Comparison of ENCODE assay signal across 11 cellular contexts in genomic region chr17:29581583-29582253, GRCh38. TPM values are rescaled to one million over a fixed set of nuclear protein-coding genes. Genes with fewer than 3 reads are reported as not detected.
DNase-seq lines count a peak whose midpoint lies in the region; ATAC-seq, FAIRE-seq and TF ChIP-seq lines count a peak whose summit lies in the region.
"Had no signal": no experiment of that assay in that cellular context is flagged by ENCODE, and none has a peak within 500 bp of the region (broad histone marks: within the 10 kb centered on the region; RNA-seq: fewer than 3 reads in every experiment).

No MANE protein-coding gene starts in this region.

- DNase-seq in SK-N-SH (peak; percentile 35), K562 (ENCODE audit: extremely low read depth in 1 of 4, low spot score in 3 of 4) (no peak), pancreas (peak in 4 of 6 donors; percentile 6 to 77 (median 38)), GM23338 (ENCODE audit: low spot score) (no peak)
- DNase-seq: brain microvascular endothelial cell, NCI-H526 treated with DMSO at 0.1 percent for 48 hours had no signal

- FAIRE-seq in K562 (lab: Jason Lieb, UNC) (no peak), pancreas (lab: Jason Lieb, UNC) (no peak)
- FAIRE-seq: GM18507 had no signal

- H3K79me2 ChIP-seq in SK-N-SH (ENCODE audit: insufficient read depth) (peaks cover 52% of the 10 kb centered on the region), K562 (ENCODE audit: control insufficient read depth, insufficient read depth, low read length) (peaks cover 5% of the 10 kb centered on the region; the same call in 1 of the 3 replicates), GM23338 (replicated peaks; ENCODE audit: insufficient read depth) (peaks cover 22% of the 10 kb centered on the region)

- no peak for TF ChIP-seq POLR2A in K562 (conservative IDR thresholded peaks at IDR 0.05)

- TF ChIP-seq EP300 in SK-N-SH (IDR thresholded peaks at IDR 0.05; ENCODE audit: borderline replicate concordance in 1 of 2, low read depth in 1 of 2, low read length in 1 of 2) (no peak), K562 (IDR thresholded peaks at IDR 0.05; ENCODE audit: low read length) (no peak)

- H3K4me1 ChIP-seq in SK-N-SH (ENCODE audit: control insufficient read depth in 1 of 2, insufficient read depth in 2 of 2, low read depth in 1 of 2, low read length in 1 of 2) (peaks cover 5 to 29% of the 10 kb centered on the region in 2 experiments; a peak in 2 of 4 replicates), K562 (replicated peaks in 1 of 2; ENCODE audit: control insufficient read depth in 2 of 2, insufficient read depth in 2 of 2, low read length in 2 of 2) (peaks cover 6 to 42% of the 10 kb centered on the region in 2 experiments; a peak in 4 of 5 replicates), pancreas (no peaks in the 10 kb centered on the region), GM23338 (ENCODE audit: insufficient read depth) (peaks cover 26% of the 10 kb centered on the region; the same call in 1 of the 2 replicates)

- H3K36me3 Mint-ChIP-seq in GM23338 (ENCODE audit: low read depth) = peaks cover 28% of the 10 kb centered on the region

- TF ChIP-seq CTCF in SK-N-SH (IDR thresholded peaks at IDR 0.05) (no peak), K562 (IDR thresholded peaks at IDR 0.05 in 2 of 3, conservative IDR thresholded peaks at IDR 0.05 in 1 of 3; ENCODE audit: insufficient read depth in 2 of 3, low read depth in 1 of 3, low read length in 3 of 3) (no peak), pancreas (IDR thresholded peaks at IDR 0.05) (no peak), GM23338 (conservative IDR thresholded peaks at IDR 0.05; ENCODE audit: low read depth in 2 of 2) (no peak)

- 98% methylated on average over 8 of the region's 20 CpGs for WGBS in SK-N-SH (ENCODE audit: low lambda C conversion rate)
- 92% methylated on average over 13 of the region's 20 CpGs for WGBS in K562 (ENCODE audit: insufficient coverage, low coverage, missing lambda C conversion rate)
- 81 to 82% methylated on average over 20 of the region's 20 CpGs for WGBS in pancreas, 2 donors

- H3K27ac ChIP-seq in SK-N-SH (ENCODE audit: low read depth in 2 of 2, low read length in 1 of 2) (no peak overlapping the region; a peak in 1 of 4 replicates), K562 (ENCODE audit: extremely low read depth, low read depth, low read length) (no peak overlapping the region), pancreas (no peak overlapping the region), GM23338 (ENCODE audit: low read depth) (no peak overlapping the region)
- H3K27ac ChIP-seq: brain microvascular endothelial cell had no signal

- no peak overlapping the region for H2AFZ ChIP-seq in SK-N-SH (ENCODE audit: low read depth)
- H2AFZ ChIP-seq in K562 (ENCODE audit: low read depth, low read length) = no peak overlapping the region
- no peak overlapping the region for H2AFZ ChIP-seq in GM23338

- H3K4me3 Mint-ChIP-seq in GM23338 = no peak overlapping the region
- H3K4me3 Mint-ChIP-seq: activated T-helper 17 cell treated with anti-CD3 and anti-CD28 coated beads, Interleukin-2, amount 50 U/mL, for 72 hours had no signal

- no TSS peak for BruUV-seq in K562 (replicated peaks; lab: Mats Ljungman, UMichigan)

- intact Hi-C loops in K562 (cut with micrococcal nuclease) (no loop called here), pancreas (cut with DNase I) (no loop called here)

- H3K9me2 ChIP-seq in SK-N-SH (no peaks in the 10 kb centered on the region), GM23338 (ENCODE audit: insufficient read depth) (no peaks in the 10 kb centered on the region)

- no peaks in the 10 kb centered on the region for H3K9me1 ChIP-seq in K562 (ENCODE audit: control insufficient read depth, insufficient read depth, low read length)

- H3K9me3 ChIP-seq in SK-N-SH = no peaks in the 10 kb centered on the region
- H3K9me3 ChIP-seq in K562 (replicated peaks; ENCODE audit: control insufficient read depth, insufficient read depth, low read depth, low read length) = no peaks in the 10 kb centered on the region
- H3K9me3 ChIP-seq in pancreas = no peaks in the 10 kb centered on the region

- POLR2A ChIA-PET in SK-N-SH (lab: Yijun Ruan, JAX) = interaction anchor here (0.6 to 1.5 kb wide), 3 partner anchors 9 to 187 kb away, joined by 3 to 4 read pairs (median 4); no protein-coding TSS in a partner anchor
- POLR2A ChIA-PET in K562 (lab: Yijun Ruan, JAX) = interaction anchor here (0.6 to 1.0 kb wide), 4 partner anchors 9 to 548 kb away, joined by 3 to 4 read pairs (median 4); no protein-coding TSS in a partner anchor

- no peak overlapping the region for H3K27ac Mint-ChIP-seq in GM23338

- H3K4me1 Mint-ChIP-seq in GM23338 = peaks cover 32% of the 10 kb centered on the region

- H3K9ac ChIP-seq in SK-N-SH = no peak overlapping the region
- no peak overlapping the region; a peak in 1 of 4 replicates for H3K9ac ChIP-seq in K562 (ENCODE audit: insufficient read depth in 1 of 2, low read depth in 2 of 2, low read length in 2 of 2)

- peaks cover 4% of the 10 kb centered on the region for H3K27me3 Mint-ChIP-seq in GM23338 (ENCODE audit: insufficient read depth, low read depth, poor library complexity)
- H3K27me3 Mint-ChIP-seq: activated T-helper 17 cell treated with anti-CD3 and anti-CD28 coated beads, Interleukin-2, amount 50 U/mL, for 72 hours had no signal

- H3K27me3 ChIP-seq in SK-N-SH (ENCODE audit: insufficient read depth) = no peaks in the 10 kb centered on the region
- no peaks in the 10 kb centered on the region for H3K27me3 ChIP-seq in K562 (ENCODE audit: control insufficient read depth in 2 of 2, insufficient read depth in 2 of 2, low read length in 2 of 2)
- H3K27me3 ChIP-seq in pancreas = no peaks in the 10 kb centered on the region
- H3K27me3 ChIP-seq in GM23338 (ENCODE audit: insufficient read depth) = no peaks in the 10 kb centered on the region
- H3K27me3 ChIP-seq: brain microvascular endothelial cell had no signal

- peaks cover 9 to 54% of the 10 kb centered on the region in 2 experiments for H3K36me3 ChIP-seq in SK-N-SH (replicated peaks in 1 of 2; ENCODE audit: control insufficient read depth in 1 of 2, insufficient read depth in 2 of 2, low read length in 1 of 2)
- peaks cover 40% of the 10 kb centered on the region; the same call in 1 of the 3 replicates for H3K36me3 ChIP-seq in K562 (ENCODE audit: control insufficient read depth, insufficient read depth, low read length)
- no peaks in the 10 kb centered on the region for H3K36me3 ChIP-seq in pancreas
- no peaks in the 10 kb centered on the region for H3K36me3 ChIP-seq in GM23338 (ENCODE audit: insufficient read depth)

- ATAC-seq in SK-N-SH treated with all-trans-retinoic acid at 6 μM for 48 hours (no peak), K562 (no peak), pancreas (no peak), HG03460 (IDR thresholded peaks at IDR 0.05; ENCODE audit: unreplicated experiment) (no peak), GM23338 (no peak)
- ATAC-seq: activated T-helper 17 cell treated with anti-CD3 and anti-CD28 coated beads, Interleukin-2, amount 50 U/mL, for 72 hours; sciatic nerve had no signal

- in situ Hi-C loops in K562 (cut with MboI) = no loop called here

- peaks cover 52% of the 10 kb centered on the region for H4K20me1 ChIP-seq in SK-N-SH (ENCODE audit: insufficient read depth)
- H4K20me1 ChIP-seq in K562 (replicated peaks; ENCODE audit: control insufficient read depth, insufficient read depth, low read length) = no peaks in the 10 kb centered on the region
- peaks cover 6% of the 10 kb centered on the region; the same call in 1 of the 2 replicates for H4K20me1 ChIP-seq in GM23338 (replicated peaks; ENCODE audit: insufficient read depth)

- H3F3A ChIP-seq in SK-N-SH (replicated peaks; ENCODE audit: insufficient read depth) = peaks cover 5% of the 10 kb centered on the region
- H3F3A ChIP-seq in GM23338 (replicated peaks; ENCODE audit: low read depth) = 0 out of 2 replicates have a peak, but pooled peaks cover 9% of the 10 kb centered on the region

- H3K4me2 ChIP-seq in SK-N-SH (no peak overlapping the region), K562 (ENCODE audit: insufficient read depth, low read length) (no peak overlapping the region), GM23338 (no peak overlapping the region)

- H3K4me3 ChIP-seq in SK-N-SH (ENCODE audit: low read depth in 2 of 2, low read length in 1 of 2) (no peak overlapping the region), K562 (no peak overlapping the region), pancreas (no peak overlapping the region), GM23338 (no peak overlapping the region)

- CTCF ChIA-PET in SK-N-SH (lab: Yijun Ruan, JAX) = interaction anchor here (0.8 to 12.7 kb wide), 12 partner anchors 10 to 603 kb away, joined by 3 to 166 read pairs (median 8); partner anchors contain the start of genes ABHD15, ANKRD13B and TP53I13
- CTCF ChIA-PET in K562 (lab: Yijun Ruan, JAX; ENCODE audit: low intra/inter-chr PET ratio) = no interaction called here

- H3K9me3 Mint-ChIP-seq in GM23338 = no peaks in the 10 kb centered on the region
- H3K9me3 Mint-ChIP-seq: activated T-helper 17 cell treated with anti-CD3 and anti-CD28 coated beads, Interleukin-2, amount 50 U/mL, for 72 hours had no signal

- TF ChIP-seq RAD21 in SK-N-SH (IDR thresholded peaks at IDR 0.05; ENCODE audit: low read length) (no peak), K562 (CRISPR knock-in tag; conservative IDR thresholded peaks at IDR 0.05 in 1 of 2, IDR thresholded peaks at IDR 0.05 in 1 of 2) (no peak)

RNA-seq across cellular contexts. Expression of gene GIT1, which starts 7.7 kb away (rescaled TPM):
- 39.4 and 42.9 TPM in 2 replicates for polyA plus RNA-seq in SK-N-SH (2012; rRNA removed)
- polyA plus RNA-seq in SK-N-SH (2012; cell fraction: cytosol; rRNA removed) = 21.6 and 27.8 TPM in 2 replicates
- polyA plus RNA-seq in SK-N-SH (2012; cell fraction: nucleus; rRNA removed) = 92.1 and 131 TPM in 2 replicates
- 26.1 and 92.6 TPM in 2 replicates for total RNA-seq in K562 (2011; cell fraction: chromatin; rRNA removed; ENCODE audit: low replicate concordance)
- total RNA-seq in K562 (2011; cell fraction: nucleolus; rRNA removed) = 53.0 and 61.9 TPM in 2 replicates
- 24.8 and 33.5 TPM in 2 replicates for total RNA-seq in K562 (2011; cell fraction: nucleoplasm; rRNA removed)
- 22.6 and 27.5 TPM in 2 replicates for total RNA-seq in K562 (2014; rRNA removed)
- total RNA-seq in K562 (2014; rRNA removed; fragmentation: Illumina TruSeq; extraction: Trizol) = 7.2 and 11.4 TPM in 2 replicates
- 17.1 and 17.3 TPM in 2 replicates for total RNA-seq in K562 (2015; rRNA removed; fragmentation: Illumina TruSeq; extraction: Trizol)
- total RNA-seq in K562 (2021) = 31.3 and 35.3 TPM in 2 replicates
- polyA plus RNA-seq in K562 (2011; rRNA removed) = 15.9 and 16.5 TPM in 2 replicates
- 12.4 and 42.3 TPM in 2 replicates for polyA plus RNA-seq in K562 (2011; cell fraction: cytosol; rRNA removed)
- polyA plus RNA-seq in K562 (2011; cell fraction: nucleus; rRNA removed) = 30.8 and 82.9 TPM in 2 replicates
- polyA plus RNA-seq in K562 (2012) = 22.2 and 29.8 TPM in 2 replicates
- polyA plus RNA-seq in K562 (2014; fragmentation: Illumina TruSeq; extraction: Trizol) = 29.9 and 31.2 TPM in 2 replicates
- under 1 TPM; 0.35 to 0.38 TPM for polyA plus RNA-seq in K562 (2014; fragmentation: Nextera tagmentation; extraction: Ambion mirVana)
- 21.4 and 21.6 TPM in 2 replicates for polyA plus RNA-seq in K562 (2014; rRNA removed)
- 7.8 and 14.8 TPM in 2 replicates for polyA minus RNA-seq in K562 (2011; rRNA and poly(A)+ RNA removed)
- polyA minus RNA-seq in K562 (2011; cell fraction: cytosol; rRNA and poly(A)+ RNA removed) = 22.0 and 24.6 TPM in 2 replicates
- polyA minus RNA-seq in K562 (2011; cell fraction: nucleus; rRNA and poly(A)+ RNA removed) = 21.4 and 31.9 TPM in 2 replicates
- 10 to 100 TPM; 15.1 to 24.1 (median 18.0) TPM for total RNA-seq in pancreas
- polyA plus RNA-seq in pancreas = 10 to 100 TPM; 26.4 to 27.6 TPM
- total RNA-seq in GM23338 (2014; rRNA removed; shearing (Covaris generic)) = 48.2 and 60.9 TPM in 2 replicates
- 15.9 and 16.2 TPM in 2 replicates for polyA plus RNA-seq in GM23338 (2016; fragmentation: Nextera tagmentation; extraction: Ambion mirVana)

RNA-seq across cellular contexts. Expression of gene ANKRD13B, which starts 11.2 kb away (rescaled TPM):
- 14.0 and 16.1 TPM in 2 replicates for polyA plus RNA-seq in SK-N-SH (2012; rRNA removed)
- polyA plus RNA-seq in SK-N-SH (2012; cell fraction: cytosol; rRNA removed) = 4.1 and 9.1 TPM in 2 replicates
- 90.2 and 139 TPM in 2 replicates for polyA plus RNA-seq in SK-N-SH (2012; cell fraction: nucleus; rRNA removed)
- total RNA-seq in K562 (2011; cell fraction: chromatin; rRNA removed; ENCODE audit: low replicate concordance) = 17.2 and 53.9 TPM in 2 replicates
- total RNA-seq in K562 (2011; cell fraction: nucleolus; rRNA removed) = 37.9 and 41.4 TPM in 2 replicates
- 20.8 and 22.1 TPM in 2 replicates for total RNA-seq in K562 (2011; cell fraction: nucleoplasm; rRNA removed)
- 15.8 and 17.1 TPM in 2 replicates for total RNA-seq in K562 (2014; rRNA removed)
- 2.5 and 3.5 TPM in 2 replicates for total RNA-seq in K562 (2014; rRNA removed; fragmentation: Illumina TruSeq; extraction: Trizol)
- 4.3 and 5.0 TPM in 2 replicates for total RNA-seq in K562 (2015; rRNA removed; fragmentation: Illumina TruSeq; extraction: Trizol)
- 22.3 and 28.1 TPM in 2 replicates for total RNA-seq in K562 (2021)
- polyA plus RNA-seq in K562 (2011; rRNA removed) = 4.6 and 6.5 TPM in 2 replicates
- 3.9 and 14.6 TPM in 2 replicates for polyA plus RNA-seq in K562 (2011; cell fraction: cytosol; rRNA removed)
- polyA plus RNA-seq in K562 (2011; cell fraction: nucleus; rRNA removed) = 28.4 and 73.6 TPM in 2 replicates
- polyA plus RNA-seq in K562 (2012) = 9.4 and 11.3 TPM in 2 replicates
- 10.3 and 11.7 TPM in 2 replicates for polyA plus RNA-seq in K562 (2014; fragmentation: Illumina TruSeq; extraction: Trizol)
- under 1 TPM; 0.15 to 0.59 TPM for polyA plus RNA-seq in K562 (2014; fragmentation: Nextera tagmentation; extraction: Ambion mirVana)
- polyA plus RNA-seq in K562 (2014; rRNA removed) = 14.2 and 15.6 TPM in 2 replicates
- 2.5 and 3.7 TPM in 2 replicates for polyA minus RNA-seq in K562 (2011; rRNA and poly(A)+ RNA removed)
- 8.7 and 9.4 TPM in 2 replicates for polyA minus RNA-seq in K562 (2011; cell fraction: cytosol; rRNA and poly(A)+ RNA removed)
- 11.3 and 11.8 TPM in 2 replicates for polyA minus RNA-seq in K562 (2011; cell fraction: nucleus; rRNA and poly(A)+ RNA removed)
- total RNA-seq in pancreas = 1 to 10 TPM; 1.0 to 5.8 (median 2.8) TPM
- polyA plus RNA-seq in pancreas = 1 to 10 TPM; 5.0 to 5.8 TPM
- 55.0 and 57.4 TPM in 2 replicates for total RNA-seq in GM23338 (2014; rRNA removed; shearing (Covaris generic))
- polyA plus RNA-seq in GM23338 (2016; fragmentation: Nextera tagmentation; extraction: Ambion mirVana) = 8.2 and 9.6 TPM in 2 replicates

RNA-seq across cellular contexts. Expression of gene TP53I13, which starts 13.2 kb away (rescaled TPM):
- polyA plus RNA-seq in SK-N-SH (2012; rRNA removed) = 39.2 and 45.3 TPM in 2 replicates
- 15.7 and 27.4 TPM in 2 replicates for polyA plus RNA-seq in SK-N-SH (2012; cell fraction: cytosol; rRNA removed)
- polyA plus RNA-seq in SK-N-SH (2012; cell fraction: nucleus; rRNA removed) = 130 and 165 TPM in 2 replicates
- total RNA-seq in K562 (2011; cell fraction: chromatin; rRNA removed; ENCODE audit: low replicate concordance) = 13.5 and 50.0 TPM in 2 replicates
- total RNA-seq in K562 (2011; cell fraction: nucleolus; rRNA removed) = 63.0 and 73.5 TPM in 2 replicates
- 36.1 and 46.0 TPM in 2 replicates for total RNA-seq in K562 (2011; cell fraction: nucleoplasm; rRNA removed)
- total RNA-seq in K562 (2014; rRNA removed) = 25.2 and 27.6 TPM in 2 replicates
- 1.8 and 3.3 TPM in 2 replicates for total RNA-seq in K562 (2014; rRNA removed; fragmentation: Illumina TruSeq; extraction: Trizol)
- 13.0 and 13.9 TPM in 2 replicates for total RNA-seq in K562 (2015; rRNA removed; fragmentation: Illumina TruSeq; extraction: Trizol)
- 24.5 and 28.3 TPM in 2 replicates for total RNA-seq in K562 (2021)
- polyA plus RNA-seq in K562 (2011; rRNA removed) = 9.1 and 10.3 TPM in 2 replicates
- 9.9 and 48.3 TPM in 2 replicates for polyA plus RNA-seq in K562 (2011; cell fraction: cytosol; rRNA removed)
- polyA plus RNA-seq in K562 (2011; cell fraction: nucleus; rRNA removed) = 48.7 and 101 TPM in 2 replicates
- 16.9 and 38.4 TPM in 2 replicates for polyA plus RNA-seq in K562 (2012)
- polyA plus RNA-seq in K562 (2014; fragmentation: Illumina TruSeq; extraction: Trizol) = 4.7 and 13.5 TPM in 2 replicates
- polyA plus RNA-seq in K562 (2014; fragmentation: Nextera tagmentation; extraction: Ambion mirVana) = under 1 TPM; 0.08 to 0.13 TPM
- polyA plus RNA-seq in K562 (2014; rRNA removed) = 23.8 and 27.2 TPM in 2 replicates
- 1.5 and 4.3 TPM in 2 replicates for polyA minus RNA-seq in K562 (2011; rRNA and poly(A)+ RNA removed)
- 16.0 and 22.0 TPM in 2 replicates for polyA minus RNA-seq in K562 (2011; cell fraction: cytosol; rRNA and poly(A)+ RNA removed)
- polyA minus RNA-seq in K562 (2011; cell fraction: nucleus; rRNA and poly(A)+ RNA removed) = 17.6 and 17.8 TPM in 2 replicates
- 10 to 100 TPM; 16.5 to 45.4 (median 21.5) TPM for total RNA-seq in pancreas
- 100 to 1,000 TPM; 120 to 176 TPM for polyA plus RNA-seq in pancreas
- 28.6 and 38.9 TPM in 2 replicates for total RNA-seq in GM23338 (2014; rRNA removed; shearing (Covaris generic))
- 21.0 and 21.4 TPM in 2 replicates for polyA plus RNA-seq in GM23338 (2016; fragmentation: Nextera tagmentation; extraction: Ambion mirVana)

RNA-seq across cellular contexts. Expression of gene ABHD15, which starts 14.9 kb away (rescaled TPM):
- 6.3 and 7.0 TPM in 2 replicates for polyA plus RNA-seq in SK-N-SH (2012; rRNA removed)
- polyA plus RNA-seq in SK-N-SH (2012; cell fraction: cytosol; rRNA removed) = 4.4 and 6.0 TPM in 2 replicates
- polyA plus RNA-seq in SK-N-SH (2012; cell fraction: nucleus; rRNA removed) = 5.7 and 6.0 TPM in 2 replicates
- total RNA-seq in K562 (2011; cell fraction: chromatin; rRNA removed; ENCODE audit: low replicate concordance) = 4.0 and 8.2 TPM in 2 replicates
- total RNA-seq in K562 (2011; cell fraction: nucleolus; rRNA removed) = 6.7 and 7.8 TPM in 2 replicates
- 4.4 and 5.1 TPM in 2 replicates for total RNA-seq in K562 (2011; cell fraction: nucleoplasm; rRNA removed)
- 2.4 and 3.1 TPM in 2 replicates for total RNA-seq in K562 (2014; rRNA removed)
- 2.0 and 2.2 TPM in 2 replicates for total RNA-seq in K562 (2014; rRNA removed; fragmentation: Illumina TruSeq; extraction: Trizol)
- total RNA-seq in K562 (2015; rRNA removed; fragmentation: Illumina TruSeq; extraction: Trizol) = 3.8 and 4.2 TPM in 2 replicates
- total RNA-seq in K562 (2021) = 4.0 and 4.2 TPM in 2 replicates
- polyA plus RNA-seq in K562 (2011; rRNA removed) = 0.85 and 1.8 TPM in 2 replicates
- 0.83 and 3.0 TPM in 2 replicates for polyA plus RNA-seq in K562 (2011; cell fraction: cytosol; rRNA removed)
- polyA plus RNA-seq in K562 (2011; cell fraction: nucleus; rRNA removed) = 1.4 and 2.9 TPM in 2 replicates
- 3.2 and 5.4 TPM in 2 replicates for polyA plus RNA-seq in K562 (2012)
- 2.4 and 2.5 TPM in 2 replicates for polyA plus RNA-seq in K562 (2014; fragmentation: Illumina TruSeq; extraction: Trizol)
- polyA plus RNA-seq in K562 (2014; fragmentation: Nextera tagmentation; extraction: Ambion mirVana) = under 1 TPM; 0.85 to 0.97 TPM
- polyA plus RNA-seq in K562 (2014; rRNA removed) = 2.1 and 2.9 TPM in 2 replicates
- 1.6 and 3.6 TPM in 2 replicates for polyA minus RNA-seq in K562 (2011; rRNA and poly(A)+ RNA removed)
- 1.5 and 2.9 TPM in 2 replicates for polyA minus RNA-seq in K562 (2011; cell fraction: cytosol; rRNA and poly(A)+ RNA removed)
- 1.7 and 2.8 TPM in 2 replicates for polyA minus RNA-seq in K562 (2011; cell fraction: nucleus; rRNA and poly(A)+ RNA removed)
- total RNA-seq in pancreas = 1 to 10 TPM; 4.6 to 9.6 (median 6.5) TPM
- 10 to 100 TPM in 1 of 2 donors, 1 to 10 TPM in 1; 3.9 to 10.6 TPM for polyA plus RNA-seq in pancreas
- total RNA-seq in GM23338 (2014; rRNA removed; shearing (Covaris generic)) = 2.5 and 2.6 TPM in 2 replicates
- polyA plus RNA-seq in GM23338 (2016; fragmentation: Nextera tagmentation; extraction: Ambion mirVana) = 0.27 and 0.92 TPM in 2 replicates

RNA-seq across cellular contexts. Expression of gene CORO6, which starts 41.0 kb away (rescaled TPM):
- polyA plus RNA-seq in SK-N-SH (2012; rRNA removed) (18.4 and 28.1 TPM in 2 replicates), K562 (2011; rRNA removed) (9.8 and 11.9 TPM in 2 replicates), K562 (2014; fragmentation: Illumina TruSeq; extraction: Trizol) (2.4 and 3.1 TPM in 2 replicates), K562 (2014; fragmentation: Nextera tagmentation; extraction: Ambion mirVana) (under 1 TPM; 0.04 to 0.11 TPM), K562 (2014; rRNA removed) (6.6 and 9.1 TPM in 2 replicates), pancreas (1 to 10 TPM; 3.7 to 4.4 TPM), GM23338 (2016; fragmentation: Nextera tagmentation; extraction: Ambion mirVana) (2.5 and 2.6 TPM in 2 replicates)
- polyA plus RNA-seq in SK-N-SH (2012; cell fraction: cytosol; rRNA removed) = 2.0 and 5.5 TPM in 2 replicates
- 212 and 229 TPM in 2 replicates for polyA plus RNA-seq in SK-N-SH (2012; cell fraction: nucleus; rRNA removed)
- total RNA-seq in K562 (2011; cell fraction: chromatin; rRNA removed; ENCODE audit: low replicate concordance) = 15.2 and 53.0 TPM in 2 replicates
- 19.7 and 21.4 TPM in 2 replicates for total RNA-seq in K562 (2011; cell fraction: nucleolus; rRNA removed)
- total RNA-seq in K562 (2011; cell fraction: nucleoplasm; rRNA removed) = 13.7 and 15.3 TPM in 2 replicates
- total RNA-seq in K562 (2014; rRNA removed) (2.8 and 2.9 TPM in 2 replicates), K562 (2014; rRNA removed; fragmentation: Illumina TruSeq; extraction: Trizol) (0.47 and 0.64 TPM in 2 replicates), K562 (2015; rRNA removed; fragmentation: Illumina TruSeq; extraction: Trizol) (1.7 and 2.5 TPM in 2 replicates), K562 (2021) (4.4 TPM in 2 replicates), pancreas (1 to 10 TPM in 1 of 6 donors, under 1 TPM in 5; 0.20 to 1.9 (median 0.53) TPM)
- polyA plus RNA-seq in K562 (2011; cell fraction: cytosol; rRNA removed) = 4.9 and 9.8 TPM in 2 replicates
- 96.7 and 310 TPM in 2 replicates for polyA plus RNA-seq in K562 (2011; cell fraction: nucleus; rRNA removed)
- polyA plus RNA-seq in K562 (2012) = 4.9 and 6.6 TPM in 2 replicates
- polyA minus RNA-seq in K562 (2011; rRNA and poly(A)+ RNA removed) = 5.3 and 14.2 TPM in 2 replicates
- polyA minus RNA-seq in K562 (2011; cell fraction: cytosol; rRNA and poly(A)+ RNA removed) = 2.5 and 5.4 TPM in 2 replicates
- 15.4 and 24.0 TPM in 2 replicates for polyA minus RNA-seq in K562 (2011; cell fraction: nucleus; rRNA and poly(A)+ RNA removed)
- 5.0 and 5.2 TPM in 2 replicates for total RNA-seq in GM23338 (2014; rRNA removed; shearing (Covaris generic))

Comparison
In these comparisons a context has a peak if more than half of its experiments do, and no peak if none do; other contexts are left out.
1. DNase-seq: peak in SK-N-SH (single experiment) and pancreas (4 of 6); none in K562 (0 of 4) and GM23338 (single experiment).